ENCODE assay signal across 11 cellular contexts in the genomic region with DNA sequence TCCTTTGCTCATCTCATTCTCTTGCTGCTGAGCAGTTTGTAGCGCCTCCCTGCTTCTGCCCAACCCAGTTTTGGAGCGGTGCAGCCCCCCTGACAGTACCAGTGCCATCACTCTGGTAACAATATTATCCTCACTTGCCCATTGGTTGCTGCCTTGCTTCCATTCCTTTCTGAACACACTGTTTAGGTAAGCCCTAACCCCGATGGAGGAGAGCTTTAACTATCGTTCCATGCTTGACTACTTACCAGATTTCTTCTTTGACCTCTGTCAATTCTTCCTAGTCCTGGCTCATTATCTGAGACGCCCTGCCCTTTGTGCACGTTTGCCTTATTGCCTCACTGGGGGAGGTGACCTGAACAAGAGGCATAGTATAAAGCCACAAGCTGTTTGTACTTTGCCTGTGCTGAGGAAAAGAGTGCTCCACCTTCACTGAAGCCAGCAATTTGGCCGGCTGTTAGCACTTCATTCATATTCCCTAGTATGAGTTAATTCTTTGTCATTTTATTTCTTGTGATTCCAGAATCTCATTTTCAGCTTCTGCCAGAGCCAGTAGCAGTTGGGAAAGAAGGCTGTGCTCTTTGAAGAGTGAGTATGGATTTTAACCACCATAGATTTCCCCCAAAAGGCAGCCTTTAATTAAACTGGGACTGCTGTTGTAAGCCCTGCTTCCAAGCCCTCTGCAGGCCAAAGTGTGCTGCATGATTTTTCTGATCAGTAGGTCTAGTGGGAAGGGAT. TPM values are rescaled to one million over a fixed set of nuclear protein-coding genes. Genes with fewer than 3 reads are reported as not detected.
DNase-seq lines count a peak whose midpoint lies in the region; ATAC-seq and TF ChIP-seq lines count a peak whose summit lies in the region.
"Had no signal": no experiment of that assay in that cellular context is flagged by ENCODE, and none has a peak within 500 bp of the region (broad histone marks: within the 10 kb centered on the region; RNA-seq: fewer than 3 reads in every experiment).

No MANE protein-coding gene starts in this region.

- no peak overlapping the region for H3K9ac ChIP-seq in Loucy (ENCODE audit: low read depth, low read length, poor library complexity, severe bottlenecking)

- H3K4me2 ChIP-seq in Loucy (ENCODE audit: low read depth, low read length, poor library complexity, severe bottlenecking) = no peak overlapping the region

- no peaks in the 10 kb centered on the region for H3F3A ChIP-seq in Loucy (ENCODE audit: low read depth)

- H2AFZ ChIP-seq in Loucy (ENCODE audit: low read length) = no peak overlapping the region

- DNase-seq in Caco-2 (peak; percentile 65 to 74), ureter (ENCODE audit: low spot score) (no peak), erythroblast (lab: John Stamatoyannopoulos, UW) (no peak), SJCRH30 (no peak)
- DNase-seq in effector memory CD8-positive, alpha-beta T cell = no peak
- DNase-seq: activated CD4-positive, alpha-beta T cell treated with anti-CD3 and anti-CD28 coated beads, Interleukin-2, amount 50 U/mL, for 4 hours; MV-4-11 had no signal

- peak overlapping the region; percentile 89 for H3K27ac Mint-ChIP-seq in Caco-2 (ENCODE audit: unreplicated experiment)
- H3K27ac Mint-ChIP-seq in effector memory CD8-positive, alpha-beta T cell = peak overlapping the region; percentile 17 to 41

- H3K4me3 ChIP-seq in Caco-2 (ENCODE audit: low read depth, low read length) = no peak overlapping the region
- H3K4me3 ChIP-seq in Loucy (ENCODE audit: low read length, poor library complexity, severe bottlenecking) = no peak overlapping the region
- H3K4me3 ChIP-seq in muscle layer of duodenum (ENCODE audit: low read depth in 1 of 2, low read length in 2 of 2) = peak overlapping the region in 1 of 2 donors; percentile 7
- H3K4me3 ChIP-seq in SJCRH30 = no peak overlapping the region

- TF ChIP-seq CTCF in Caco-2 (IDR thresholded peaks at IDR 0.05; ENCODE audit: insufficient read depth in 1 of 2, low read depth in 1 of 2, low read length in 1 of 2, severe bottlenecking in 1 of 2, unreplicated experiment in 1 of 2) (peak; percentile 17 to 33), Loucy (conservative IDR thresholded peaks at IDR 0.05; ENCODE audit: low read length) (0 out of 2 replicates have a peak, but pooled peaks have one; percentile 24)

- H4K20me1 ChIP-seq in Loucy (ENCODE audit: insufficient read depth, low read length, poor library complexity, severe bottlenecking) = no peaks in the 10 kb centered on the region

- H3K4me1 ChIP-seq in Caco-2 (peaks cover 39% of the 10 kb centered on the region), Loucy (ENCODE audit: insufficient read depth, low read length, poor library complexity, severe bottlenecking) (no peaks in the 10 kb centered on the region), muscle layer of duodenum (ENCODE audit: control insufficient read depth in 1 of 2, insufficient read depth in 2 of 2, low read length in 2 of 2) (peaks cover 0 to 7% of the 10 kb centered on the region in 2 donors), SJCRH30 (no peaks in the 10 kb centered on the region)

- TF ChIP-seq POLR2A in erythroblast (IDR thresholded peaks at IDR 0.05; ENCODE audit: low read length) = no peak

- peak overlapping the region; percentile 61 for H3K4me3 Mint-ChIP-seq in Caco-2 (ENCODE audit: unreplicated experiment)
- H3K4me3 Mint-ChIP-seq in effector memory CD8-positive, alpha-beta T cell = no peak overlapping the region

- no peaks in the 10 kb centered on the region for H3K9me3 ChIP-seq in Caco-2
- H3K9me3 ChIP-seq in Loucy (ENCODE audit: insufficient read depth, low read depth, low read length) = no peaks in the 10 kb centered on the region
- H3K9me3 ChIP-seq in muscle layer of duodenum (ENCODE audit: control insufficient read depth in 1 of 2, low read length in 2 of 2) = no peaks in the 10 kb centered on the region
- H3K9me3 ChIP-seq in SJCRH30 (replicated peaks) = no peaks in the 10 kb centered on the region

- H3K27me3 ChIP-seq in Caco-2 (replicated peaks; ENCODE audit: control insufficient read depth, insufficient read depth, low read length) (no peaks in the 10 kb centered on the region), Loucy (ENCODE audit: insufficient read depth, low read length, poor library complexity, severe bottlenecking) (no peaks in the 10 kb centered on the region), muscle layer of duodenum (ENCODE audit: low read depth, low read length) (no peaks in the 10 kb centered on the region), SJCRH30 (no peaks in the 10 kb centered on the region)

- no peaks in the 10 kb centered on the region for H3K9me2 ChIP-seq in Loucy (replicated peaks; ENCODE audit: low read depth, low read length)

- H3K36me3 ChIP-seq in Caco-2 (ENCODE audit: control insufficient read depth, insufficient read depth, low read length) (peaks cover 1% of the 10 kb centered on the region; the same call in 1 of the 2 replicates), Loucy (ENCODE audit: insufficient read depth, low read length) (no peaks in the 10 kb centered on the region), muscle layer of duodenum (ENCODE audit: control insufficient read depth in 1 of 2, insufficient read depth in 2 of 2, low read length in 2 of 2) (no peaks in the 10 kb centered on the region), SJCRH30 (no peaks in the 10 kb centered on the region)

- no peaks in the 10 kb centered on the region for H3K27me3 Mint-ChIP-seq in Caco-2 (ENCODE audit: insufficient read depth, unreplicated experiment)
- H3K27me3 Mint-ChIP-seq in effector memory CD8-positive, alpha-beta T cell = no peaks in the 10 kb centered on the region

- H3K36me3 Mint-ChIP-seq in Caco-2 (ENCODE audit: insufficient read depth, unreplicated experiment) = peaks cover 5% of the 10 kb centered on the region
- H3K36me3 Mint-ChIP-seq in effector memory CD8-positive, alpha-beta T cell (ENCODE audit: insufficient read depth) = peaks cover 3% of the 10 kb centered on the region

- BruUV-seq in Caco-2 (replicated peaks; lab: Mats Ljungman, UMichigan) = no TSS peak

- H3K4me1 Mint-ChIP-seq in Caco-2 (ENCODE audit: low read depth, unreplicated experiment) = peaks cover 40% of the 10 kb centered on the region
- H3K4me1 Mint-ChIP-seq in effector memory CD8-positive, alpha-beta T cell (ENCODE audit: low read depth in 2 of 2) = peaks cover 11 to 16% of the 10 kb centered on the region in 2 donors

- peak overlapping the region; percentile 30 for H3K27ac ChIP-seq in muscle layer of duodenum (ENCODE audit: low read length)
- H3K27ac ChIP-seq in SJCRH30 = no peak overlapping the region

- CTCF ChIA-PET in Caco-2 (lab: Charles Lee) = interaction anchor here (1.0 to 1.4 kb wide), 3 partner anchors 32 to 62 kb away, joined by 4 to 6 read pairs (median 5); no protein-coding TSS in a partner anchor

- POLR2A ChIA-PET in Caco-2 (lab: Charles Lee) = interaction anchor here (0.5 to 1.2 kb wide), 3 partner anchors 12 to 57 kb away, joined by 3 to 9 read pairs (median 6); a partner anchor contains a TSS

- H3K79me2 ChIP-seq in Loucy (ENCODE audit: insufficient read depth, low read length) = no peaks in the 10 kb centered on the region

- intact Hi-C loops in Caco-2 (cut with micrococcal nuclease; ENCODE audit: unreplicated experiment) = loop anchor here (1.0 to 2.0 kb wide), 2 partner anchors 57 to 62 kb away; a partner anchor contains a TSS

- no peaks in the 10 kb centered on the region for H3K9me3 Mint-ChIP-seq in Caco-2 (ENCODE audit: unreplicated experiment)
- no peaks in the 10 kb centered on the region for H3K9me3 Mint-ChIP-seq in effector memory CD8-positive, alpha-beta T cell

- ATAC-seq in effector memory CD8-positive, alpha-beta T cell (replicated peaks) = no peak
- no peak for ATAC-seq in HG03439 (IDR thresholded peaks at IDR 0.05; ENCODE audit: unreplicated experiment)

RNA-seq across cellular contexts. Expression of a gene that starts 11.9 kb away (rescaled TPM):
- total RNA-seq in Caco-2 (2022) (15.4 and 16.1 TPM in 2 replicates), ureter (8.3 TPM)
- total RNA-seq in SJCRH30 (2014; rRNA removed; shearing (Covaris generic)) = 4.3 and 4.6 TPM in 2 replicates

RNA-seq across cellular contexts. Expression of a gene that starts 38.8 kb away (rescaled TPM):
- 0.27 TPM in 1 of 2 replicates, not detected in the other for total RNA-seq in Caco-2 (2022)
- total RNA-seq in ureter = 6.1 TPM
- not detected in 2 replicates for total RNA-seq in SJCRH30 (2014; rRNA removed; shearing (Covaris generic))
- total RNA-seq: bronchial epithelial cell had no signal

RNA-seq across cellular contexts. Expression of a gene that starts 56.5 kb away (rescaled TPM):
- total RNA-seq in Caco-2 (2022) (19.2 and 24.7 TPM in 2 replicates), ureter (17.0 TPM)
- 15.1 and 15.2 TPM in 2 replicates for total RNA-seq in SJCRH30 (2014; rRNA removed; shearing (Covaris generic))

RNA-seq across cellular contexts. Expression of a gene that starts 56.8 kb away (rescaled TPM):
- total RNA-seq in Caco-2 (2022) (8.2 and 13.2 TPM in 2 replicates), ureter (7.4 TPM)
- total RNA-seq in SJCRH30 (2014; rRNA removed; shearing (Covaris generic)) = 8.8 TPM in 2 replicates

Comparison
In these comparisons a context has a peak if more than half of its experiments do, and no peak if none do; other contexts are left out.
1. DNase-seq: peak in Caco-2 (2 of 2); none in effector memory CD8-positive, alpha-beta T cell (0 of 3), ureter (single experiment), erythroblast (0 of 2) and SJCRH30 (0 of 2).